In genomic region chr2:55550368-55551102, GRCh38 we compare ENCODE assay signal across 10 cellular contexts. TPM values are rescaled to one million over a fixed set of nuclear protein-coding genes. Genes with fewer than 3 reads are reported as not detected.
A peak's percentile ranks its signal among the peaks of the same experiment; 100 is the strongest.
DNase-seq lines count a peak whose midpoint lies in the region; FAIRE-seq and TF ChIP-seq lines count a peak whose summit lies in the region.
"Had no signal": no experiment of that assay in that cellular context is flagged by ENCODE, and none has a peak within 500 bp of the region (broad histone marks: within the 10 kb centered on the region; RNA-seq: fewer than 3 reads in every experiment).

No MANE protein-coding gene starts in this region.

- intact Hi-C loops in endothelial cell of umbilical vein (cut with micrococcal nuclease) (loop anchor here (1.0 kb wide), 1 partner anchor 66 kb away; no protein-coding TSS in a partner anchor), vagina (cut with DNase I) (no loop called here)

- no peaks in the 10 kb centered on the region for H3K9me1 ChIP-seq in endothelial cell of umbilical vein (replicated peaks; ENCODE audit: control insufficient read depth, extremely low read depth, insufficient read depth, low read length)

- H3K4me1 ChIP-seq in endothelial cell of umbilical vein (ENCODE audit: control insufficient read depth, extremely low read depth, insufficient read depth, low read length) (peaks cover 13% of the 10 kb centered on the region), vagina (no peaks in the 10 kb centered on the region)

- H3K9me3 ChIP-seq in endothelial cell of umbilical vein (replicated peaks; ENCODE audit: control insufficient read depth, insufficient read depth, low read length) (no peaks in the 10 kb centered on the region), vagina (no peaks in the 10 kb centered on the region)

- CTCF ChIA-PET in endothelial cell of umbilical vein (lab: Charles Lee), result interaction anchor here (0.9 kb wide), 1 partner anchor 31 kb away, joined by 3 read pairs; no protein-coding TSS in a partner anchor

- POLR2A ChIA-PET in endothelial cell of umbilical vein (lab: Charles Lee), result no interaction called here

- H3K9ac ChIP-seq in endothelial cell of umbilical vein (replicated peaks; ENCODE audit: extremely low read depth, insufficient read depth, low read length), result peak overlapping the region; percentile 31

- peak overlapping the region; percentile 51 for H3K4me2 ChIP-seq in endothelial cell of umbilical vein (ENCODE audit: insufficient read depth, low read length)

- peak; percentile 21 for FAIRE-seq in endothelial cell of umbilical vein (lab: Jason Lieb, UNC)
- FAIRE-seq: keratinocyte had no signal

- H3K27ac ChIP-seq in endothelial cell of umbilical vein (ENCODE audit: insufficient read depth, low read depth, low read length), result peak overlapping the region; percentile 75
- H3K27ac ChIP-seq in vagina, result no peak overlapping the region

- DNase-seq in EL (peak; percentile 75), NCI-H226 (peak; percentile 49), endothelial cell of umbilical vein (ENCODE audit: low read depth, low spot score) (peak; percentile 84), retinal pigment epithelial cell (ENCODE audit: low read depth) (peak; percentile 7), ureter (ENCODE audit: low spot score) (no peak), vagina (ENCODE audit: extremely low spot score in 2 of 2) (no peak), NAMALWA (ENCODE audit: low spot score) (no peak)
- DNase-seq: activated naive CD8-positive, alpha-beta T cell treated with anti-CD3 and anti-CD28 coated beads, Interleukin-2, amount 10 ng/mL, durations not matched to agents 7 days and 5 days; NCI-H526 treated with DMSO at 0.1 percent for 48 hours had no signal

- TF ChIP-seq POLR2A in endothelial cell of umbilical vein (IDR thresholded peaks at IDR 0.05; ENCODE audit: low read depth, low read length) (no peak), vagina (IDR thresholded peaks at IDR 0.05) (no peak)

- no peak overlapping the region for H2AFZ ChIP-seq in endothelial cell of umbilical vein (ENCODE audit: low read depth, low read length)

- dilution Hi-C loops in endothelial cell of umbilical vein (cut with MboI; ENCODE audit: extremely low pct_ligation_motif_present, low sequenced_read_pairs), result no loop called here

- H3K27me3 ChIP-seq in endothelial cell of umbilical vein (ENCODE audit: control insufficient read depth in 2 of 2, insufficient read depth in 2 of 2, low read length in 2 of 2), result no peaks in the 10 kb centered on the region
- H3K27me3 ChIP-seq in vagina, result no peaks in the 10 kb centered on the region

- no TSS peak for BruUV-seq in endothelial cell of umbilical vein (replicated peaks; lab: Mats Ljungman, UMichigan)

- H3K79me2 ChIP-seq in endothelial cell of umbilical vein (ENCODE audit: control insufficient read depth, insufficient read depth, low read length), result no peaks in the 10 kb centered on the region

- peaks cover 3 to 6% of the 10 kb centered on the region in 2 experiments for H3K36me3 ChIP-seq in endothelial cell of umbilical vein (ENCODE audit: control insufficient read depth in 2 of 2, extremely low read depth in 1 of 2, insufficient read depth in 2 of 2, low read length in 2 of 2)
- peaks cover 0 to 43% of the 10 kb centered on the region in 2 donors for H3K36me3 ChIP-seq in vagina

- H4K20me1 ChIP-seq in endothelial cell of umbilical vein (replicated peaks; ENCODE audit: control insufficient read depth, extremely low read depth, insufficient read depth, low read length), result no peaks in the 10 kb centered on the region

- no peak for TF ChIP-seq CTCF in endothelial cell of umbilical vein (IDR thresholded peaks at IDR 0.05; ENCODE audit: extremely low read depth in 1 of 2, insufficient read depth in 1 of 2, low read depth in 1 of 2, low read length in 2 of 2)
- TF ChIP-seq CTCF in retinal pigment epithelial cell (conservative IDR thresholded peaks at IDR 0.05; ENCODE audit: low read depth, low read length), result no peak
- TF ChIP-seq CTCF in vagina (IDR thresholded peaks at IDR 0.05), result no peak

- H3K4me3 ChIP-seq in endothelial cell of umbilical vein (replicated peaks in 1 of 3; ENCODE audit: insufficient read depth in 1 of 3, low read depth in 1 of 3, low read length in 3 of 3) (no peak overlapping the region), retinal pigment epithelial cell (ENCODE audit: low read length) (no peak overlapping the region), vagina (no peak overlapping the region)

TF ChIP-seq in endothelial cell of umbilical vein, 7 proteins besides CTCF, POLR2A, EP300 and RAD21:
- TF ChIP-seq JUN (IDR thresholded peaks at IDR 0.05; ENCODE audit: borderline replicate concordance, insufficient read depth, insufficient read length, low read depth) (peak; percentile 72), EZH2 (IDR thresholded peaks at IDR 0.05; ENCODE audit: borderline replicate concordance, low read depth, low read length, severe bottlenecking) (no peak), POLR2AphosphoS5 (IDR thresholded peaks at IDR 0.05; ENCODE audit: insufficient read depth, low read depth, low read length) (no peak), FOS (IDR thresholded peaks at IDR 0.05; ENCODE audit: borderline replicate concordance, insufficient read depth, low read length) (peak; percentile 62), GATA2 (IDR thresholded peaks at IDR 0.05; ENCODE audit: insufficient read depth, insufficient read length, low read depth, low read length) (no peak), MYC (IDR thresholded peaks at IDR 0.05; ENCODE audit: low read depth, low read length) (no peak)
- TF ChIP-seq, protein P1, sequence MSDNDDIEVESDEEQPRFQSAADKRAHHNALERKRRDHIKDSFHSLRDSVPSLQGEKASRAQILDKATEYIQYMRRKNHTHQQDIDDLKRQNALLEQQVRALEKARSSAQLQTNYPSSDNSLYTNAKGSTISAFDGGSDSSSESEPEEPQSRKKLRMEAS (IDR thresholded peaks at IDR 0.05; ENCODE audit: insufficient read depth, insufficient read length), result no peak
TF ChIP-seq in endothelial cell of umbilical vein: peak in this region for 2.

RNA-seq across cellular contexts. Expression of gene CFAP36, which starts 31.0 kb away (rescaled TPM):
- 28.1 and 35.0 TPM in 2 replicates for total RNA-seq in endothelial cell of umbilical vein
- 4.5 and 5.6 TPM in 2 replicates for polyA plus RNA-seq in endothelial cell of umbilical vein
- polyA plus RNA-seq in endothelial cell of umbilical vein (2011; cell fraction: cytosol; rRNA removed), result 13.2 and 15.2 TPM in 2 replicates
- polyA plus RNA-seq in endothelial cell of umbilical vein (2011; cell fraction: nucleus; rRNA removed), result 14.2 and 17.3 TPM in 2 replicates
- 36.2 and 36.6 TPM in 2 replicates for polyA plus RNA-seq in endothelial cell of umbilical vein (2012)
- 5.9 and 7.4 TPM in 2 replicates for polyA minus RNA-seq in endothelial cell of umbilical vein
- 9.4 TPM for polyA minus RNA-seq in endothelial cell of umbilical vein (2011; cell fraction: cytosol; rRNA and poly(A)+ RNA removed)
- 6.3 and 8.8 TPM in 2 replicates for polyA minus RNA-seq in endothelial cell of umbilical vein (2011; cell fraction: nucleus; rRNA and poly(A)+ RNA removed)
- total RNA-seq in ureter, result 37.9 TPM
- 20.9 TPM for total RNA-seq in vagina

Comparison
In these comparisons a context has a peak if more than half of its experiments do, and no peak if none do; other contexts are left out.
1. DNase-seq: peak in EL (single experiment), NCI-H226 (single experiment), endothelial cell of umbilical vein (single experiment) and retinal pigment epithelial cell (single experiment); none in ureter (single experiment), vagina (0 of 2) and NAMALWA (single experiment).